In genomic region chr6:112237644-112238043, GRCh38 we compare ENCODE assay signal across 9 cellular contexts. TPM values are rescaled to one million over a fixed set of nuclear protein-coding genes. Genes with fewer than 3 reads are reported as not detected.
DNase-seq lines count a peak whose midpoint lies in the region; ATAC-seq and TF ChIP-seq lines count a peak whose summit lies in the region.
"Had no signal": no experiment of that assay in that cellular context is flagged by ENCODE, and none has a peak within 500 bp of the region (broad histone marks: within the 10 kb centered on the region; RNA-seq: fewer than 3 reads in every experiment).

No MANE protein-coding gene starts in this region.

- no peaks in the 10 kb centered on the region for H3K36me3 Mint-ChIP-seq in glutamatergic neuron (ENCODE audit: unreplicated experiment)

- peak; percentile 68 for DNase-seq in AG08396 (ENCODE audit: low spot score)
- no peak for DNase-seq in RWPE2 (ENCODE audit: low spot score)
- peak; percentile 98 for DNase-seq in fibroblast of the conjunctiva (ENCODE audit: low read depth)
- peak in 3 of 5 donors; percentile 52 to 77 (median 52) for DNase-seq in ovary
- DNase-seq in amygdala (lab: John Stamatoyannopoulos, UW): no peak
- DNase-seq in glutamatergic neuron: no peak
- no peak for DNase-seq in central memory CD4-positive, alpha-beta T cell
- DNase-seq in HuH-7.5 (ENCODE audit: low spot score): no peak
- DNase-seq: immature natural killer cell had no signal

- H3K9me3 ChIP-seq in RWPE2 (ENCODE audit: severe bottlenecking): no peaks in the 10 kb centered on the region
- H3K9me3 ChIP-seq in ovary: no peaks in the 10 kb centered on the region

- no peak for TF ChIP-seq EP300 in ovary (IDR thresholded peaks at IDR 0.05)

- ATAC-seq in RWPE2 (ENCODE audit: low read depth): peak; percentile 40; the same call in 2 of the 3 replicates

- peaks cover 5% of the 10 kb centered on the region for H3K4me1 Mint-ChIP-seq in glutamatergic neuron (ENCODE audit: low read depth, unreplicated experiment)

- H3K9me3 Mint-ChIP-seq in glutamatergic neuron (ENCODE audit: unreplicated experiment): peaks cover 1% of the 10 kb centered on the region
- H3K9me3 Mint-ChIP-seq: immature natural killer cell had no signal

- H3K27ac Mint-ChIP-seq in glutamatergic neuron (ENCODE audit: unreplicated experiment): no peak overlapping the region
- H3K27ac Mint-ChIP-seq: immature natural killer cell had no signal

- H3K27me3 Mint-ChIP-seq in glutamatergic neuron (ENCODE audit: unreplicated experiment): no peaks in the 10 kb centered on the region

- TF ChIP-seq CTCF in RWPE2 (IDR thresholded peaks at IDR 0.05; ENCODE audit: poor library complexity, severe bottlenecking): no peak
- no peak for TF ChIP-seq CTCF in ovary (IDR thresholded peaks at IDR 0.05)
- no peak for TF ChIP-seq CTCF in glutamatergic neuron (IDR thresholded peaks at IDR 0.05; ENCODE audit: partially characterized antibody, unreplicated experiment)

- no peaks in the 10 kb centered on the region for H3K27me3 ChIP-seq in RWPE2 (ENCODE audit: insufficient read depth, poor library complexity, severe bottlenecking)
- no peaks in the 10 kb centered on the region for H3K27me3 ChIP-seq in ovary

- no peak for TF ChIP-seq POLR2A in ovary (IDR thresholded peaks at IDR 0.05)

- H3K36me3 ChIP-seq in RWPE2 (ENCODE audit: low read depth) (no peaks in the 10 kb centered on the region), ovary (no peaks in the 10 kb centered on the region)

- H3K4me1 ChIP-seq in RWPE2 (ENCODE audit: insufficient read depth, poor library complexity, severe bottlenecking) (peaks cover 17% of the 10 kb centered on the region), ovary (ENCODE audit: insufficient read depth) (peaks cover 16% of the 10 kb centered on the region)

- H3K27ac ChIP-seq in RWPE2 (ENCODE audit: poor library complexity, severe bottlenecking): no peak overlapping the region
- no peak overlapping the region for H3K27ac ChIP-seq in ovary

- H3K4me3 ChIP-seq in RWPE2 (ENCODE audit: severe bottlenecking) (no peak overlapping the region), ovary (no peak overlapping the region)

- 43 to 44% (median 44%) methylated on average over 3 of the region's 3 CpGs for WGBS in ovary, 3 donors

- no peak overlapping the region for H3K4me3 Mint-ChIP-seq in glutamatergic neuron (ENCODE audit: unreplicated experiment)
- H3K4me3 Mint-ChIP-seq: immature natural killer cell had no signal

- intact Hi-C loops in ovary (cut with DNase I): no loop called here

RNA-seq across cellular contexts. Expression of gene LAMA4, which starts 16.7 kb away (rescaled TPM):
- 10 to 100 TPM; 29.0 to 92.8 (median 42.5) TPM for total RNA-seq in ovary
- polyA plus RNA-seq in ovary: 10 to 100 TPM; 32.3 to 84.7 TPM
- total RNA-seq in glutamatergic neuron (ENCODE audit: unreplicated experiment): 0.22 TPM
- polyA plus RNA-seq: immature natural killer cell had no signal

Comparison
In these comparisons a context has a peak if more than half of its experiments do, and no peak if none do; other contexts are left out.
1. DNase-seq: peak in AG08396 (single experiment), fibroblast of the conjunctiva (single experiment) and ovary (3 of 5); none in RWPE2 (single experiment), amygdala (0 of 56), glutamatergic neuron (single experiment), central memory CD4-positive, alpha-beta T cell (single experiment) and HuH-7.5 (single experiment).
2. RNA of gene LAMA4, which starts 16.7 kb away (total RNA-seq): 29.0 to 92.8 TPM in ovary; 0.22 TPM in glutamatergic neuron (single experiment); every median in the first group is over 10 times any median in the second.